In the genomic region with DNA sequence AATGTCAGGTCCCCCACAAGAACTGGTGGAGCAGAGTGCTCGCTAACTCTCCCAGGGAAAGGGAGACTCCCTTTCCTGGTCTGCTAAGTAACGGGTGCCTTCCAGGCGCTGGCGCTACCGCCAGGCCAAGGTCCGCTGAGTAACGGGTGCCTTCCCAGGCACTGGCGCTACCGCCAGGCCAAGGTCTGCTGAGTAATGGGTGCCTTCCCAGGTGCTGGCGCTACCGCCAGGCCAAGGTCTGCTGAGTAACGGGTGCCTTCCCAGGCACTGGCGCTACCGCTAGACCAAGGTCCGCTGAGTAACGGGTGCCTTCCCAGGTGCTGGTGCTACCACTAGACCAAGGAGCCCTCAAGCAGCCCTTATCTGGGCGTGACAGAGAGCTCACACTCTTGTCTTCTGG, we compare ENCODE assay signal across 19 cellular contexts. TPM values are rescaled to one million over a fixed set of nuclear protein-coding genes. Genes with fewer than 3 reads are reported as not detected.
"Had no signal": no experiment of that assay in that cellular context is flagged by ENCODE, and none has a peak within 500 bp of the region (broad histone marks: within the 10 kb centered on the region; RNA-seq: fewer than 3 reads in every experiment).

No MANE protein-coding gene starts in this region.

RNA-seq across cellular contexts. Expression of gene CCDC183, which starts 10.6 kb away (rescaled TPM):
- total RNA-seq: activated T-helper 2 cell treated with anti-CD3 and anti-CD28 coated beads, Interferon-gamma antibody, Interleukin-2, Interleukin-4, amounts not matched to agents 10 μg/mL and 5 μg/mL and 100 μg/mL, durations not matched to agents 14 hours and 24 hours and 36 hours had no signal

RNA-seq across cellular contexts. Expression of gene LCN15, which starts 21.2 kb away (rescaled TPM):
- total RNA-seq: activated CD8-positive, alpha-beta memory T cell treated with anti-CD3 and anti-CD28 coated beads for 36 hours; activated T-cell treated with anti-CD3 and anti-CD28 coated beads, Interleukin-2, amount 50 U/mL, for 4 hours; activated T-helper 2 cell treated with anti-CD3 and anti-CD28 coated beads, Interferon-gamma antibody, Interleukin-2, Interleukin-4, amounts not matched to agents 10 μg/mL and 5 μg/mL and 100 μg/mL, durations not matched to agents 14 hours and 24 hours and 36 hours; bronchial epithelial cell; cerebellum; epithelial cell of proximal tubule; fibroblast of villous mesenchyme; lung; naive thymus-derived CD4-positive, alpha-beta T cell; neural crest cell; occipital lobe; sciatic nerve; smooth muscle cell; stomach; T-helper 17 cell; upper lobe of right lung had no signal
- polyA plus RNA-seq: naive thymus-derived CD4-positive, alpha-beta T cell; smooth muscle cell; stomach had no signal

RNA-seq across cellular contexts. Expression of gene LCN8, which starts 27.5 kb away (rescaled TPM):
- total RNA-seq: activated CD8-positive, alpha-beta memory T cell treated with anti-CD3 and anti-CD28 coated beads for 36 hours; activated T-cell treated with anti-CD3 and anti-CD28 coated beads, Interleukin-2, amount 50 U/mL, for 4 hours; activated T-helper 2 cell treated with anti-CD3 and anti-CD28 coated beads, Interferon-gamma antibody, Interleukin-2, Interleukin-4, amounts not matched to agents 10 μg/mL and 5 μg/mL and 100 μg/mL, durations not matched to agents 14 hours and 24 hours and 36 hours; bronchial epithelial cell; cerebellum; epithelial cell of proximal tubule; fibroblast of villous mesenchyme; heart left ventricle; mesenteric fat pad; neural crest cell; occipital lobe; sciatic nerve; smooth muscle cell; stomach; testis; upper lobe of right lung had no signal
- polyA plus RNA-seq: heart left ventricle; lung; naive thymus-derived CD4-positive, alpha-beta T cell; smooth muscle cell; stomach had no signal
